3 cellular contexts compared by ENCODE assay signal in genomic region chr5:121975294-121975693, GRCh38.
A peak's percentile ranks its signal among the peaks of the same experiment; 100 is the strongest.
TF ChIP-seq lines count a peak whose summit lies in the region.

No MANE protein-coding gene starts in this region.

TF ChIP-seq in HepG2, 621 proteins besides CTCF, POLR2A, EP300 and RAD21:
- no peak for TF ChIP-seq BCLAF1 (IDR thresholded peaks at IDR 0.05)
- TF ChIP-seq CEBPB (IDR thresholded peaks at IDR 0.05; ENCODE audit: borderline replicate concordance, low read depth, low read length): peak; percentile 77

TF ChIP-seq in Ishikawa, 13 proteins besides CTCF, POLR2A, EP300 and RAD21:
- TF ChIP-seq USF1 (IDR thresholded peaks at IDR 0.05) (no peak), CEBPB (IDR thresholded peaks at IDR 0.05) (peak; percentile 50)
TF ChIP-seq in Ishikawa: peak in this region for 1.

TF ChIP-seq in K562, 482 proteins besides CTCF, POLR2A, EP300 and RAD21:
- no peak for TF ChIP-seq CEBPG (CRISPR knock-in tag; IDR thresholded peaks at IDR 0.05)
- peak; percentile 38 to 78; a peak in 3 of 4 replicates for TF ChIP-seq CEBPG (tag; conservative IDR thresholded peaks at IDR 0.05 in 1 of 2, IDR thresholded peaks at IDR 0.05 in 1 of 2)
- no peak for TF ChIP-seq CGGBP1 (CRISPR knock-in tag; IDR thresholded peaks at IDR 0.05)
- no peak for TF ChIP-seq CBFA2T3 (IDR thresholded peaks at IDR 0.05)
- no peak for TF ChIP-seq SMARCA5 (IDR thresholded peaks at IDR 0.05)
- TF ChIP-seq CEBPB (tag; IDR thresholded peaks at IDR 0.05): peak; percentile 84
- no peak for TF ChIP-seq CHD7 (IDR thresholded peaks at IDR 0.05; ENCODE audit: low read depth, low read length)
